ENCODE assay signal across 1 cellular context in the genomic region with DNA sequence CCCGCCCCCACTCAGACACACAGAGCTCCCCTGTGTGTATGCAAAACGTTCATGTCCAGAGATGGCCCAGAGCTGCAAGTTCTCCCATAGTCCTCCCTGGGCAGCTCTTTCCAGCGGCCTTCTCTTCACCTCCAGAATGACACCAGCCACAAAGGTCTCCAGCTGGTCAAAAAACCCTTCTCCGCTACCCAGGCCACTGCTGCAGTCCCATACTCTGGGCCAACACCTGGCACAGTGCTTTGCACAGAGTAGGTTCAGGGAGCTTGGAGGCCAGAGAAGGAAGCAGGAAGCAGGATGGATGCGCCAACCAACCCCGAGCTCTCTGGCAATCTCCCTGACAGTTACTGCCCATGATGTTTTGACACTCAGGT.
TF ChIP-seq lines count a peak whose summit lies in the region.

No MANE protein-coding gene starts in this region.

TF ChIP-seq in HepG2, 621 proteins besides CTCF, POLR2A, EP300 and RAD21:
- no peak for TF ChIP-seq NFE2 (CRISPR knock-in tag; IDR thresholded peaks at IDR 0.05)
- TF ChIP-seq, protein P1, sequence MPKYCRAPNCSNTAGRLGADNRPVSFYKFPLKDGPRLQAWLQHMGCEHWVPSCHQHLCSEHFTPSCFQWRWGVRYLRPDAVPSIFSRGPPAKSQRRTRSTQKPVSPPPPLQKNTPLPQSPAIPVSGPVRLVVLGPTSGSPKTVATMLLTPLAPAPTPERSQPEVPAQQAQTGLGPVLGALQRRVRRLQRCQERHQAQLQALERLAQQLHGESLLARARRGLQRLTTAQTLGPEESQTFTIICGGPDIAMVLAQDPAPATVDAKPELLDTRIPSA (CRISPR knock-in tag; IDR thresholded peaks at IDR 0.05; ENCODE audit: borderline replicate concordance) = no peak
- TF ChIP-seq, protein P2, sequence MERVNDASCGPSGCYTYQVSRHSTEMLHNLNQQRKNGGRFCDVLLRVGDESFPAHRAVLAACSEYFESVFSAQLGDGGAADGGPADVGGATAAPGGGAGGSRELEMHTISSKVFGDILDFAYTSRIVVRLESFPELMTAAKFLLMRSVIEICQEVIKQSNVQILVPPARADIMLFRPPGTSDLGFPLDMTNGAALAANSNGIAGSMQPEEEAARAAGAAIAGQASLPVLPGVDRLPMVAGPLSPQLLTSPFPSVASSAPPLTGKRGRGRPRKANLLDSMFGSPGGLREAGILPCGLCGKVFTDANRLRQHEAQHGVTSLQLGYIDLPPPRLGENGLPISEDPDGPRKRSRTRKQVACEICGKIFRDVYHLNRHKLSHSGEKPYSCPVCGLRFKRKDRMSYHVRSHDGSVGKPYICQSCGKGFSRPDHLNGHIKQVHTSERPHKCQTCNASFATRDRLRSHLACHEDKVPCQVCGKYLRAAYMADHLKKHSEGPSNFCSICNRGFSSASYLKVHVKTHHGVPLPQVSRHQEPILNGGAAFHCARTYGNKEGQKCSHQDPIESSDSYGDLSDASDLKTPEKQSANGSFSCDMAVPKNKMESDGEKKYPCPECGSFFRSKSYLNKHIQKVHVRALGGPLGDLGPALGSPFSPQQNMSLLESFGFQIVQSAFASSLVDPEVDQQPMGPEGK (CRISPR knock-in tag; IDR thresholded peaks at IDR 0.05) = no peak
- no peak for TF ChIP-seq REXO4 (CRISPR knock-in tag; IDR thresholded peaks at IDR 0.05; ENCODE audit: borderline replicate concordance)
- TF ChIP-seq ZNF776 (CRISPR knock-in tag; IDR thresholded peaks at IDR 0.05) = no peak
- no peak for TF ChIP-seq HNRNPUL1 (IDR thresholded peaks at IDR 0.05; ENCODE audit: low read depth, low read length)
- TF ChIP-seq ZNF572 (CRISPR knock-in tag; IDR thresholded peaks at IDR 0.05) = peak; percentile 87; the same call in 1 of the 2 replicates
- no peak for TF ChIP-seq ZNF230 (CRISPR knock-in tag; IDR thresholded peaks at IDR 0.05)
- TF ChIP-seq TBL1XR1 (IDR thresholded peaks at IDR 0.05; ENCODE audit: borderline replicate concordance, low read length, partially characterized antibody) = peak; percentile 8
- TF ChIP-seq, protein P3, sequence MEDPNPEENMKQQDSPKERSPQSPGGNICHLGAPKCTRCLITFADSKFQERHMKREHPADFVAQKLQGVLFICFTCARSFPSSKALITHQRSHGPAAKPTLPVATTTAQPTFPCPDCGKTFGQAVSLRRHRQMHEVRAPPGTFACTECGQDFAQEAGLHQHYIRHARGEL (CRISPR knock-in tag; IDR thresholded peaks at IDR 0.05) = 0 out of 2 replicates have a peak, but pooled peaks have one; percentile 25
- TF ChIP-seq MIXL1 (CRISPR knock-in tag; IDR thresholded peaks at IDR 0.05) = no peak
- TF ChIP-seq ZNF570 (CRISPR knock-in tag; IDR thresholded peaks at IDR 0.05; ENCODE audit: borderline replicate concordance) = 0 out of 2 replicates have a peak, but pooled peaks have one; percentile 2
- 0 out of 2 replicates have a peak, but pooled peaks have one; percentile 57 for TF ChIP-seq HES4 (CRISPR knock-in tag; IDR thresholded peaks at IDR 0.05; ENCODE audit: borderline replicate concordance)
- no peak for TF ChIP-seq DR1 (CRISPR knock-in tag; IDR thresholded peaks at IDR 0.05)
- TF ChIP-seq, protein P4, sequence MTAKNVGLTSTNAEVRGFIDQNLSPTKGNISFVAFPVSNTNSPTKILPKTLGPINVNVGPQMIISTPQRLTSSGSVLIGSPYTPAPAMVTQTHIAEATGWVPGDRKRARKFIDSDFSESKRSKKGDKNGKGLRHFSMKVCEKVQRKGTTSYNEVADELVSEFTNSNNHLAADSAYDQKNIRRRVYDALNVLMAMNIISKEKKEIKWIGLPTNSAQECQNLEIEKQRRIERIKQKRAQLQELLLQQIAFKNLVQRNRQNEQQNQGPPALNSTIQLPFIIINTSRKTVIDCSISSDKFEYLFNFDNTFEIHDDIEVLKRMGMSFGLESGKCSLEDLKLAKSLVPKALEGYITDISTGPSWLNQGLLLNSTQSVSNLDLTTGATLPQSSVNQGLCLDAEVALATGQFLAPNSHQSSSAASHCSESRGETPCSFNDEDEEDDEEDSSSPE (CRISPR knock-in tag; IDR thresholded peaks at IDR 0.05) = no peak
- TF ChIP-seq KAT7 (CRISPR knock-in tag; IDR thresholded peaks at IDR 0.05; ENCODE audit: borderline replicate concordance) = no peak
- peak; percentile 61; the same call in 1 of the 2 replicates for TF ChIP-seq ZNF446 (CRISPR knock-in tag; IDR thresholded peaks at IDR 0.05)
- 0 out of 2 replicates have a peak, but pooled peaks have one; percentile 17 for TF ChIP-seq TRIM24 (CRISPR knock-in tag; IDR thresholded peaks at IDR 0.05)
- TF ChIP-seq ASH2L (IDR thresholded peaks at IDR 0.05; ENCODE audit: insufficient read length, low read depth, low read length) = no peak
- TF ChIP-seq BCL3 (CRISPR knock-in tag; IDR thresholded peaks at IDR 0.05) = 0 out of 2 replicates have a peak, but pooled peaks have one; percentile 5
- TF ChIP-seq ZBTB8A (CRISPR knock-in tag; IDR thresholded peaks at IDR 0.05; ENCODE audit: borderline replicate concordance, low read depth) = peak; percentile 17; the same call in 1 of the 2 replicates
- no peak for TF ChIP-seq ZNF335 (CRISPR knock-in tag; IDR thresholded peaks at IDR 0.05)
- no peak for TF ChIP-seq ONECUT2 (CRISPR knock-in tag; IDR thresholded peaks at IDR 0.05)
- no peak for TF ChIP-seq E2F1 (CRISPR knock-in tag; IDR thresholded peaks at IDR 0.05)
- TF ChIP-seq ZBTB46 (CRISPR knock-in tag; IDR thresholded peaks at IDR 0.05; ENCODE audit: borderline replicate concordance) = 0 out of 2 replicates have a peak, but pooled peaks have one; percentile 5
- TF ChIP-seq ZNF343 (CRISPR knock-in tag; IDR thresholded peaks at IDR 0.05) = peak; percentile 3; the same call in 1 of the 2 replicates
- TF ChIP-seq ZNF747 (CRISPR knock-in tag; IDR thresholded peaks at IDR 0.05; ENCODE audit: borderline replicate concordance) = no peak
- no peak for TF ChIP-seq ATAD3A (CRISPR knock-in tag; IDR thresholded peaks at IDR 0.05)
- TF ChIP-seq ZNF205 (CRISPR knock-in tag; IDR thresholded peaks at IDR 0.05) = no peak
